In the genomic region with DNA sequence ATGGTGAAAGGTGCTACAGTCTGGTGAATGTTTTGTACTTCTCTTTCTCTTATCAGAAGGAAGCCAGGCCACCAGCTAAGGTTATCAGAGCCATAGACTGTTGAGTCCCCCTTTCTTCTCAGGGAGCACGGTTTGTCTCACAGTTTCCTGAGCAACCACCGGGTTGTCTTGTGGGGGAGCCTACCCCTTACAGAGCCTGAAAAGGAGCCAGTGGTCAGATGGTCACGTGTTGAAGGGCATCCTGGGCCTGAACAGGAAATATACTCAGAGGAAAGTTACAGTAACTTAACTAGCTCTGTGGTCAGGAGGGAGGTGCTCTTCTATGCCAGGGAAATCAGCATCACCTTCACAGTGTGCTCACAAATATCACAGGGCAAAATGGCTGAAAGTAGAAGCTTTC, we compare ENCODE assay signal across 8 cellular contexts. TPM values are rescaled to one million over a fixed set of nuclear protein-coding genes. Genes with fewer than 3 reads are reported as not detected.
DNase-seq lines count a peak whose midpoint lies in the region; ATAC-seq and TF ChIP-seq lines count a peak whose summit lies in the region.

No MANE protein-coding gene starts in this region.

- peaks cover 98% of the 10 kb centered on the region for H3K4me1 ChIP-seq in CD8-positive, alpha-beta T cell (ENCODE audit: insufficient read depth, low read length)

- H3K27me3 ChIP-seq in CD8-positive, alpha-beta T cell (ENCODE audit: insufficient read depth, low read length) = no peaks in the 10 kb centered on the region

- H3K9me3 ChIP-seq in CD8-positive, alpha-beta T cell (ENCODE audit: low read length) = no peaks in the 10 kb centered on the region

- H3K36me3 ChIP-seq in CD8-positive, alpha-beta T cell (ENCODE audit: insufficient read depth, low read length) = no peaks in the 10 kb centered on the region

- CTCF ChIA-PET in CD8-positive, alpha-beta T cell (lab: Charles Lee) = interaction anchor here (0.5 to 6.4 kb wide), 7 partner anchors 10 to 272 kb away, joined by 3 to 51 read pairs (median 25); a partner anchor contains a TSS

- H3K4me1 Mint-ChIP-seq in CD8-positive, alpha-beta T cell (ENCODE audit: low read depth) = peaks cover 98% of the 10 kb centered on the region
- peaks cover 100% of the 10 kb centered on the region for H3K4me1 Mint-ChIP-seq in activated T-cell treated with anti-CD3 and anti-CD28 coated beads, Interleukin-2, amount 50 U/mL, for 72 hours (ENCODE audit: low read depth)
- peaks cover 18% of the 10 kb centered on the region for H3K4me1 Mint-ChIP-seq in mesothelial cell of epicardium

- DNase-seq in CD8-positive, alpha-beta T cell = peak in 5 of 7 experiments; percentile 42 to 76 (median 63)
- DNase-seq in activated T-cell treated with anti-CD3 and anti-CD28 coated beads, Interleukin-2, amount 50 U/mL, for 72 hours = peak; percentile 79
- DNase-seq in stimulated activated CD4-positive, alpha-beta T cell treated with anti-CD3 and anti-CD28 coated beads, TNF-alpha, amount 100 ng/mL, for 48 hours (ENCODE audit: low read depth in 3 of 3) = peak in 2 of 3 donors; percentile 49 to 55
- no peak for DNase-seq in NCI-H526 treated with DMSO at 0.1 percent for 48 hours (lab: John Stamatoyannopoulos, UW)
- DNase-seq in mesothelial cell of epicardium (ENCODE audit: low spot score in 2 of 2, unreplicated experiment in 2 of 2) = no peak
- no peak for DNase-seq in NCI-H774 (lab: John Stamatoyannopoulos, UW)

- H3K36me3 Mint-ChIP-seq in CD8-positive, alpha-beta T cell = peaks cover 50% of the 10 kb centered on the region
- peaks cover 40 to 45% of the 10 kb centered on the region in 2 donors for H3K36me3 Mint-ChIP-seq in activated T-cell treated with anti-CD3 and anti-CD28 coated beads, Interleukin-2, amount 50 U/mL, for 72 hours (ENCODE audit: insufficient read depth in 2 of 2)
- no peaks in the 10 kb centered on the region for H3K36me3 Mint-ChIP-seq in mesothelial cell of epicardium

- H3K4me3 Mint-ChIP-seq in CD8-positive, alpha-beta T cell = peak overlapping the region; percentile 59
- H3K4me3 Mint-ChIP-seq in activated T-cell treated with anti-CD3 and anti-CD28 coated beads, Interleukin-2, amount 50 U/mL, for 72 hours = peak overlapping the region; percentile 83 to 92
- no peak overlapping the region for H3K4me3 Mint-ChIP-seq in mesothelial cell of epicardium

- POLR2A ChIA-PET in CD8-positive, alpha-beta T cell (lab: Charles Lee) = interaction anchor here (0.9 to 8.1 kb wide), 9 partner anchors 10 to 480 kb away, joined by 3 to 119 read pairs (median 4); a partner anchor contains a TSS

- TF ChIP-seq CTCF in CD8-positive, alpha-beta T cell (IDR thresholded peaks at IDR 0.05) = no peak
- TF ChIP-seq CTCF in mesothelial cell of epicardium (IDR thresholded peaks at IDR 0.05; ENCODE audit: unreplicated experiment) = no peak

- peak; percentile 42 for ATAC-seq in CD8-positive, alpha-beta T cell
- ATAC-seq in GM21381 (IDR thresholded peaks at IDR 0.05; ENCODE audit: unreplicated experiment) (peak; percentile 98), HG03565 (IDR thresholded peaks at IDR 0.05; ENCODE audit: unreplicated experiment) (peak; percentile 66)
- peak; percentile 80 to 82 for ATAC-seq in activated T-cell treated with anti-CD3 and anti-CD28 coated beads, Interleukin-2, amount 50 U/mL, for 72 hours (replicated peaks in 1 of 2)

- intact Hi-C loops in CD8-positive, alpha-beta T cell (cut with DNase I, micrococcal nuclease) = loop anchor here in 1 of 2 experiments (1.0 to 10.0 kb wide), 2 partner anchors 12 to 217 kb away; a partner anchor contains a TSS

- no peaks in the 10 kb centered on the region for H3K27me3 Mint-ChIP-seq in CD8-positive, alpha-beta T cell (ENCODE audit: low read depth)
- no peaks in the 10 kb centered on the region for H3K27me3 Mint-ChIP-seq in activated T-cell treated with anti-CD3 and anti-CD28 coated beads, Interleukin-2, amount 50 U/mL, for 72 hours (ENCODE audit: low read depth)
- H3K27me3 Mint-ChIP-seq in mesothelial cell of epicardium (ENCODE audit: low read depth) = no peaks in the 10 kb centered on the region

- peak overlapping the region; percentile 10 for H3K4me3 ChIP-seq in CD8-positive, alpha-beta T cell (ENCODE audit: low read depth, low read length)

- H3K27ac Mint-ChIP-seq in CD8-positive, alpha-beta T cell = peak overlapping the region; percentile 95
- peak overlapping the region; percentile 99 for H3K27ac Mint-ChIP-seq in activated T-cell treated with anti-CD3 and anti-CD28 coated beads, Interleukin-2, amount 50 U/mL, for 72 hours
- no peak overlapping the region for H3K27ac Mint-ChIP-seq in mesothelial cell of epicardium

- H3K9me3 Mint-ChIP-seq in CD8-positive, alpha-beta T cell = peaks cover 2% of the 10 kb centered on the region
- H3K9me3 Mint-ChIP-seq in activated T-cell treated with anti-CD3 and anti-CD28 coated beads, Interleukin-2, amount 50 U/mL, for 72 hours = peaks cover 6% of the 10 kb centered on the region in 2 donors
- peaks cover 8% of the 10 kb centered on the region for H3K9me3 Mint-ChIP-seq in mesothelial cell of epicardium

- peak overlapping the region; percentile 39 for H3K27ac ChIP-seq in CD8-positive, alpha-beta T cell (ENCODE audit: low read depth, low read length)

RNA-seq across cellular contexts. Expression of a gene that starts 11.6 kb away (rescaled TPM):
- total RNA-seq in CD8-positive, alpha-beta T cell = 10 to 100 TPM; 78.4 to 80.7 TPM
- total RNA-seq in activated T-cell treated with anti-CD3 and anti-CD28 coated beads, Interleukin-2, amount 50 U/mL, for 72 hours = 100 to 1,000 TPM; 177 to 206 TPM
- not detected in 3 replicates for total RNA-seq in mesothelial cell of epicardium

Comparison
In these comparisons a context has a peak if more than half of its experiments do, and no peak if none do; other contexts are left out.
1. ATAC-seq: peak in every context shown above with its lines; median percentile 98 in GM21381; 81 in activated T-cell treated with anti-CD3 and anti-CD28 coated beads, Interleukin-2, amount 50 U/mL, for 72 hours; 66 in HG03565; 42 in CD8-positive, alpha-beta T cell.
2. DNase-seq: peak in CD8-positive, alpha-beta T cell (5 of 7), activated T-cell treated with anti-CD3 and anti-CD28 coated beads, Interleukin-2, amount 50 U/mL, for 72 hours (2 of 2) and stimulated activated CD4-positive, alpha-beta T cell treated with anti-CD3 and anti-CD28 coated beads, TNF-alpha, amount 100 ng/mL, for 48 hours (2 of 3); none in NCI-H526 treated with DMSO at 0.1 percent for 48 hours (single experiment), mesothelial cell of epicardium (0 of 2) and NCI-H774 (single experiment).
3. RNA of a gene that starts 11.6 kb away (total RNA-seq): 177 to 206 TPM in activated T-cell treated with anti-CD3 and anti-CD28 coated beads, Interleukin-2, amount 50 U/mL, for 72 hours and 78.4 to 80.7 TPM in CD8-positive, alpha-beta T cell; not detected in mesothelial cell of epicardium; every median in the first group is over 10 times any median in the second.